9 cellular contexts compared by ENCODE assay signal in the genomic region with DNA sequence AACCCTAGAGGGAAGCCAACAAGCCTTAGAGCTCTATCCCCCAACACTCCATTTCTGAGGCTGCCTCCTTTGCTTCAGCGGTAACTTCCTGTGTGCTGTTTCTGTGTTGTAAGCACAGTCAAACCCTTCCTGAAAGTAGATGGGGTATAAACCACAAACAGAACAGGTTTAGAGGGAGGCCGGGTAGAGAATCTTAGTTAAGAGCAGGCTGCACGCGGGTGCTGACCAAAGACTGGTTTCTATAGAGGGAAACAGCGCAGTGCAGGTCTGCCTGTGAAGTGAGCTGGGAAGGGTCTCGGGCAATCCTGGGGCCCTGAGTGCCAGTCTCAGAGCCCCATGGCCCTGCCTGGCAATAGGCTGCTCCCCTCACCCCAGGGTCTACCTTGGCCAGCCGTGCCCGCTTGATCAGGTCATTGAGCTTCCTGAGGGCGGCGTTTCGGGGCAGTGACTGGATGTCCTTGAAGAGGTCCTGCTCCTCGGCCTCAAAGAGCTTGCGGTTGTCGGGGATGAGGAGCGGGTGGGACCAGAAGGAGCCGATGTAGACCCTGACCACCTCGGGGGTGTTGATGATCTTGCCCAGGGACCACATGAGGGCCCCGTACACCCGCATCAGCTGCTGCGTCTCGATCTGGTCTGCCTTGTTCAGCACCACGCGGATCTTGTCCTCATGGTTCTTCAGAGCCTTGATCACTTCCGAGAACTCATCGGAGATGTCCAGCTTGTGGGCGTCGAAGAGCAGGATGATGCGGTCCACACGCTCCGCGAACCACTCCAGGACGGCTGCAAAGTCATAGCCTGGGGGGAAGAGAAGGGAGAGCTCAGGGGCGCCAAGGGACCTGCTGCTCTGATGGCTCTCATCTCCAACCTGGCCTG. TPM values are rescaled to one million over a fixed set of nuclear protein-coding genes. Genes with fewer than 3 reads are reported as not detected.
DNase-seq lines count a peak whose midpoint lies in the region; ATAC-seq, FAIRE-seq and TF ChIP-seq lines count a peak whose summit lies in the region.
"Had no signal": no experiment of that assay in that cellular context is flagged by ENCODE, and none has a peak within 500 bp of the region (broad histone marks: within the 10 kb centered on the region; RNA-seq: fewer than 3 reads in every experiment).

No MANE protein-coding gene starts in this region.

- H3K4me3 Mint-ChIP-seq in naive thymus-derived CD8-positive, alpha-beta T cell, result peak overlapping the region; percentile 76 to 88 (median 84)

- peak overlapping the region; percentile 96 for H3K27ac ChIP-seq in DOHH2 (ENCODE audit: low read depth, low read length)

- peak; percentile 70 to 79 for DNase-seq in activated CD4-positive, alpha-beta T cell treated with anti-CD3 and anti-CD28 coated beads, Interleukin-2, amount 50 U/mL, for 48 hours
- DNase-seq in naive thymus-derived CD8-positive, alpha-beta T cell, result peak in 8 of 10 donors; percentile 50 to 82 (median 72)
- no peak for DNase-seq in D721Med (ENCODE audit: insufficient read length, low spot score)
- no peak for DNase-seq in NCI-H2029 (lab: John Stamatoyannopoulos, UW)
- DNase-seq in anterior cingulate cortex (lab: John Stamatoyannopoulos, UW), result no peak

- no peak for FAIRE-seq in D721Med (lab: Jason Lieb, UNC)
- FAIRE-seq: colon had no signal

- peak overlapping the region; percentile 90 to 99 (median 98) for H3K27ac Mint-ChIP-seq in naive thymus-derived CD8-positive, alpha-beta T cell

- H3K36me3 Mint-ChIP-seq in naive thymus-derived CD8-positive, alpha-beta T cell, result peaks cover 0 to 32% (median 5%) of the 10 kb centered on the region in 3 donors

- peaks cover 98% of the 10 kb centered on the region for H3K4me1 ChIP-seq in DOHH2 (ENCODE audit: control insufficient read depth, low read length)

- peaks cover 49% of the 10 kb centered on the region for H3F3A ChIP-seq in DOHH2 (ENCODE audit: control insufficient read depth, insufficient read depth)

- no peaks in the 10 kb centered on the region for H3K27me3 ChIP-seq in DOHH2 (ENCODE audit: control insufficient read depth, low read length)

- peaks cover 82% of the 10 kb centered on the region for H3K79me2 ChIP-seq in DOHH2 (ENCODE audit: control insufficient read depth, low read length)

- H3K36me3 ChIP-seq in DOHH2 (ENCODE audit: control insufficient read depth, low read length), result peaks cover 76% of the 10 kb centered on the region

- peaks cover 29 to 96% (median 85%) of the 10 kb centered on the region in 4 donors for H3K4me1 Mint-ChIP-seq in naive thymus-derived CD8-positive, alpha-beta T cell

- TF ChIP-seq CTCF in DOHH2 (IDR thresholded peaks at IDR 0.05; ENCODE audit: low read depth, low read length, poor library complexity, severe bottlenecking) (no peak), D721Med (IDR thresholded peaks at IDR 0.05; ENCODE audit: insufficient read depth, missing control alignments) (no peak)

- no peaks in the 10 kb centered on the region for H4K20me1 ChIP-seq in DOHH2 (ENCODE audit: control insufficient read depth, insufficient read depth, low read depth, low read length)

- peak overlapping the region; percentile 64 for H3K4me3 ChIP-seq in DOHH2 (ENCODE audit: low read length)

- no peaks in the 10 kb centered on the region for H3K27me3 Mint-ChIP-seq in naive thymus-derived CD8-positive, alpha-beta T cell

- no peaks in the 10 kb centered on the region for H3K9me3 ChIP-seq in DOHH2 (ENCODE audit: control insufficient read depth, insufficient read depth, low read length)

- H3K9me2 ChIP-seq in DOHH2 (replicated peaks; ENCODE audit: control insufficient read depth, low read length), result no peaks in the 10 kb centered on the region

- POLR2A ChIA-PET in naive thymus-derived CD8-positive, alpha-beta T cell (lab: Charles Lee), result interaction anchor here (0.5 to 45.7 kb wide), 19 partner anchors 3 to 1474 kb away, joined by 3 to 2449 read pairs (median 4); partner anchors contain the start of genes CCDC85B, CDC42BPG, EHD1 and FAU

- no peaks in the 10 kb centered on the region for H3K9me3 Mint-ChIP-seq in naive thymus-derived CD8-positive, alpha-beta T cell

- peak overlapping the region; percentile 90 for H3K4me2 ChIP-seq in DOHH2 (ENCODE audit: low read length)

- ATAC-seq in GM19438 (IDR thresholded peaks at IDR 0.05; ENCODE audit: low read depth, unreplicated experiment), result peak; percentile 77
- ATAC-seq in HG03442 (IDR thresholded peaks at IDR 0.05; ENCODE audit: unreplicated experiment), result peak; percentile 58
- peak; percentile 71 to 85 for ATAC-seq in naive thymus-derived CD8-positive, alpha-beta T cell

RNA-seq across cellular contexts. Expression of gene CDC42BPG, which starts 15.3 kb away (rescaled TPM):
- 10 to 100 TPM in 1 of 2 experiments, 1 to 10 TPM in 1; 9.0 to 10.3 TPM for total RNA-seq in naive thymus-derived CD8-positive, alpha-beta T cell
- polyA plus RNA-seq in naive thymus-derived CD8-positive, alpha-beta T cell, result under 1 TPM; 0.09 to 0.38 (median 0.13) TPM

RNA-seq across cellular contexts. Expression of gene EHD1, which starts 18.6 kb away (rescaled TPM):
- 100 to 1,000 TPM; 217 to 226 TPM for total RNA-seq in naive thymus-derived CD8-positive, alpha-beta T cell
- polyA plus RNA-seq in naive thymus-derived CD8-positive, alpha-beta T cell, result 100 to 1,000 TPM; 137 to 164 (median 154) TPM

RNA-seq across cellular contexts. Expression of gene MEN1, which starts 49.4 kb away (rescaled TPM):
- total RNA-seq in naive thymus-derived CD8-positive, alpha-beta T cell, result 10 to 100 TPM; 50.7 to 54.1 TPM
- 10 to 100 TPM; 22.1 to 57.4 (median 36.1) TPM for polyA plus RNA-seq in naive thymus-derived CD8-positive, alpha-beta T cell

RNA-seq across cellular contexts. Expression of gene MAP4K2, which starts 56.8 kb away (rescaled TPM):
- total RNA-seq in naive thymus-derived CD8-positive, alpha-beta T cell, result 100 to 1,000 TPM; 128 to 135 TPM
- polyA plus RNA-seq in naive thymus-derived CD8-positive, alpha-beta T cell, result 10 to 100 TPM; 26.6 to 55.5 (median 30.3) TPM

RNA-seq across cellular contexts. Expression of gene ATG2A, which starts 57.2 kb away (rescaled TPM):
- 10 to 100 TPM; 39.5 to 41.4 TPM for total RNA-seq in naive thymus-derived CD8-positive, alpha-beta T cell
- 1 to 10 TPM; 3.4 to 4.2 (median 3.6) TPM for polyA plus RNA-seq in naive thymus-derived CD8-positive, alpha-beta T cell

Comparison
In these comparisons a context has a peak if more than half of its experiments do, and no peak if none do; other contexts are left out.
1. DNase-seq: peak in activated CD4-positive, alpha-beta T cell treated with anti-CD3 and anti-CD28 coated beads, Interleukin-2, amount 50 U/mL, for 48 hours (2 of 2) and naive thymus-derived CD8-positive, alpha-beta T cell (8 of 10); none in D721Med (single experiment), NCI-H2029 (single experiment) and anterior cingulate cortex (0 of 58).
2. Peak in every context shown above with its lines, with median percentiles within 50 percentile points of each other: ATAC-seq.